In the genomic region with DNA sequence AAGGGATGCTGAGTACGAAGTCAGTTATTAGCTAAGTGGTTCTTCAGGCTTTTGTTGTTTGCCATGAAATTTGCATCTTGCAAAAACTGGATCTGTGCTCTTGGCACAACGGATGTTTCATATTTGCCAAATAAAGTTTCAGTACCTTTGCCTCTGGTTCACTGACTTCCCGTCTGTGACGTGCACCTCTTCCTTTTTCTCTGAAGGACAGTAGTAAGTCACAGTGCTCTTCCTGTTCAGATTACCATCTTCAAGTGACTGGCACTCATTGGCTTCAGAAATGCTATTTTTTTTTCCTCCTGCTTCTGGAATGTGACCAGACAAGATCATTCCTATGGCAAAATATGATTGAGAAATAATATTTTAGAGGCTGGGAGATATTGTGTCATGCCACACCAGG, we compare ENCODE assay signal across 15 cellular contexts.
DNase-seq lines count a peak whose midpoint lies in the region; ATAC-seq and TF ChIP-seq lines count a peak whose summit lies in the region.
"Had no signal": no experiment of that assay in that cellular context is flagged by ENCODE, and none has a peak within 500 bp of the region (broad histone marks: within the 10 kb centered on the region; RNA-seq: fewer than 3 reads in every experiment).

No MANE protein-coding gene starts in this region.

- CTCF ChIA-PET in activated CD4-positive, alpha-beta T cell treated with anti-CD3 and anti-CD28 coated beads for 36 hours (lab: Charles Lee) = interaction anchor here (1.0 kb wide), 1 partner anchor 11 kb away, joined by 3 read pairs; no protein-coding TSS in a partner anchor

- H3K9me3 ChIP-seq in MM.1S (replicated peaks; ENCODE audit: insufficient read depth, low read length) (no peaks in the 10 kb centered on the region), left lung (no peaks in the 10 kb centered on the region)
- H3K9me3 ChIP-seq: A549, mucosa of descending colon, suprapubic skin had no signal

- peaks cover 8% of the 10 kb centered on the region for H3F3A ChIP-seq in MM.1S (ENCODE audit: insufficient read depth, low read length)

- H4K20me1 ChIP-seq in MM.1S (ENCODE audit: insufficient read depth, low read length) = no peaks in the 10 kb centered on the region

- peak; percentile 17 for DNase-seq in activated CD4-positive, alpha-beta T cell treated with anti-CD3 and anti-CD28 coated beads for 36 hours
- no peak for DNase-seq in activated CD4-positive, alpha-beta T cell treated with anti-CD3 and anti-CD28 coated beads, Interleukin-2, amount 50 U/mL, for 4 hours
- DNase-seq in MM.1S (peak; percentile 92), nephron progenitor cell (no peak), HUDEP-2 (lab: John Stamatoyannopoulos, UW; ENCODE audit: unreplicated experiment in 76 of 76) (no peak), left lung (no peak), COLO668 (lab: John Stamatoyannopoulos, UW; ENCODE audit: unreplicated experiment) (no peak)
- DNase-seq: cortex of kidney, DMS153, Kasumi-1, mucosa of descending colon, WERI-Rb-1 had no signal

- no peak for TF ChIP-seq CTCF in MM.1S (IDR thresholded peaks at IDR 0.05; ENCODE audit: low read length)
- no peak for TF ChIP-seq CTCF in nephron progenitor cell (IDR thresholded peaks at IDR 0.05)
- no peak for TF ChIP-seq CTCF in left lung (IDR thresholded peaks at IDR 0.05)

- H3K27me3 Mint-ChIP-seq in activated CD4-positive, alpha-beta T cell treated with anti-CD3 and anti-CD28 coated beads for 36 hours = no peaks in the 10 kb centered on the region
- H3K27me3 Mint-ChIP-seq in nephron progenitor cell (ENCODE audit: low read depth, poor library complexity) = peaks cover 5% of the 10 kb centered on the region

- H3K9ac ChIP-seq in MM.1S (ENCODE audit: low read length) = 0 out of 2 replicates have a peak overlapping the region, but pooled peaks have one; percentile 3

- peaks cover 14% of the 10 kb centered on the region for H3K4me1 ChIP-seq in MM.1S (ENCODE audit: low read length)
- H3K4me1 ChIP-seq in left lung = no peaks in the 10 kb centered on the region
- H3K4me1 ChIP-seq: suprapubic skin had no signal

- H3K27ac ChIP-seq in MM.1S (ENCODE audit: low read length) = peak overlapping the region; percentile 69
- H3K27ac ChIP-seq in left lung = no peak overlapping the region
- H3K27ac ChIP-seq: A549, suprapubic skin, WERI-Rb-1 had no signal

- H3K36me3 ChIP-seq in MM.1S (replicated peaks; ENCODE audit: insufficient read depth, low read length) (no peaks in the 10 kb centered on the region), left lung (no peaks in the 10 kb centered on the region)
- H3K36me3 ChIP-seq: suprapubic skin, WERI-Rb-1 had no signal

- no peaks in the 10 kb centered on the region for H3K36me3 Mint-ChIP-seq in activated CD4-positive, alpha-beta T cell treated with anti-CD3 and anti-CD28 coated beads for 36 hours (ENCODE audit: low read depth)
- no peaks in the 10 kb centered on the region for H3K36me3 Mint-ChIP-seq in nephron progenitor cell (ENCODE audit: low read depth)

- POLR2A ChIA-PET in activated CD4-positive, alpha-beta T cell treated with anti-CD3 and anti-CD28 coated beads for 36 hours (lab: Charles Lee) = no interaction called here

- peak overlapping the region; percentile 43; the same call in 1 of the 2 replicates for H3K4me2 ChIP-seq in MM.1S (ENCODE audit: low read depth, low read length)
- H3K4me2 ChIP-seq: A549 had no signal

- no peaks in the 10 kb centered on the region for H3K79me2 ChIP-seq in MM.1S (ENCODE audit: low read length)

- H3K27me3 ChIP-seq in MM.1S (replicated peaks; ENCODE audit: insufficient read depth, low read length) = no peaks in the 10 kb centered on the region
- H3K27me3 ChIP-seq in left lung = no peaks in the 10 kb centered on the region
- H3K27me3 ChIP-seq: suprapubic skin had no signal

- H2AFZ ChIP-seq in MM.1S (ENCODE audit: low read length) = peak overlapping the region; percentile 18

- peak; percentile 58 for ATAC-seq in activated CD4-positive, alpha-beta T cell treated with anti-CD3 and anti-CD28 coated beads for 36 hours
- ATAC-seq in GM21390 (IDR thresholded peaks at IDR 0.05; ENCODE audit: unreplicated experiment) (peak; percentile 68), left lung (no peak)
- ATAC-seq: A549, mucosa of descending colon had no signal

- H3K4me3 ChIP-seq in MM.1S (ENCODE audit: low read length) (no peak overlapping the region), left lung (no peak overlapping the region)
- H3K4me3 ChIP-seq: A549, mucosa of descending colon, suprapubic skin had no signal

- H3K9me2 ChIP-seq in MM.1S (replicated peaks; ENCODE audit: insufficient read depth, low read length) = no peaks in the 10 kb centered on the region

- intact Hi-C loops in activated CD4-positive, alpha-beta T cell treated with anti-CD3 and anti-CD28 coated beads for 36 hours (cut with DNase I, micrococcal nuclease) = no loop called here
- intact Hi-C loops in left lung (cut with DNase I) = no loop called here

- peaks cover 10% of the 10 kb centered on the region for H3K4me1 Mint-ChIP-seq in activated CD4-positive, alpha-beta T cell treated with anti-CD3 and anti-CD28 coated beads for 36 hours
- H3K4me1 Mint-ChIP-seq in nephron progenitor cell = peaks cover 4% of the 10 kb centered on the region

- no peaks in the 10 kb centered on the region for H3K9me3 Mint-ChIP-seq in activated CD4-positive, alpha-beta T cell treated with anti-CD3 and anti-CD28 coated beads for 36 hours (ENCODE audit: low read depth)
- no peaks in the 10 kb centered on the region for H3K9me3 Mint-ChIP-seq in nephron progenitor cell

- peak overlapping the region; percentile 70 for H3K27ac Mint-ChIP-seq in activated CD4-positive, alpha-beta T cell treated with anti-CD3 and anti-CD28 coated beads for 36 hours
- peak overlapping the region; percentile 53 for H3K27ac Mint-ChIP-seq in nephron progenitor cell

- H3K4me3 Mint-ChIP-seq in activated CD4-positive, alpha-beta T cell treated with anti-CD3 and anti-CD28 coated beads for 36 hours = no peak overlapping the region
- no peak overlapping the region for H3K4me3 Mint-ChIP-seq in nephron progenitor cell

Comparison
In these comparisons a context has a peak if more than half of its experiments do, and no peak if none do; other contexts are left out.
1. DNase-seq: peak in activated CD4-positive, alpha-beta T cell treated with anti-CD3 and anti-CD28 coated beads for 36 hours (single experiment) and MM.1S (single experiment); none in activated CD4-positive, alpha-beta T cell treated with anti-CD3 and anti-CD28 coated beads, Interleukin-2, amount 50 U/mL, for 4 hours (0 of 2), nephron progenitor cell (single experiment), HUDEP-2 (0 of 76), left lung (0 of 2) and COLO668 (single experiment).